Comparison of ENCODE assay signal across 8 cellular contexts in genomic region chr17:76725580-76726230, GRCh38. TPM values are rescaled to one million over a fixed set of nuclear protein-coding genes. Genes with fewer than 3 reads are reported as not detected.
DNase-seq lines count a peak whose midpoint lies in the region; ATAC-seq, FAIRE-seq and TF ChIP-seq lines count a peak whose summit lies in the region.

No MANE protein-coding gene starts in this region.

- ATAC-seq in GM21390 (IDR thresholded peaks at IDR 0.05; ENCODE audit: unreplicated experiment) (peak; percentile 29), WTC11 (no peak)

- H3K4me1 Mint-ChIP-seq in WTC11 = peaks cover 15% of the 10 kb centered on the region

- TF ChIP-seq CTCF in WTC11 (IDR thresholded peaks at IDR 0.05) (no peak), bronchial epithelial cell (IDR thresholded peaks at IDR 0.05; ENCODE audit: insufficient read depth, low read length, severe bottlenecking) (no peak)

- H3K9me3 Mint-ChIP-seq in WTC11 = no peaks in the 10 kb centered on the region

- POLR2A ChIA-PET in WTC11 (lab: Charles Lee) = interaction anchor here (0.5 to 4.1 kb wide), 4 partner anchors 11 to 535 kb away, joined by 3 to 28 read pairs (median 4); partner anchors contain the start of genes MFSD11 and SRSF2

- H3K4me3 Mint-ChIP-seq in WTC11 = peak overlapping the region; percentile 89

- no peaks in the 10 kb centered on the region for H3K27me3 Mint-ChIP-seq in WTC11 (ENCODE audit: low read depth)

- H3K36me3 Mint-ChIP-seq in WTC11 = peaks cover 34% of the 10 kb centered on the region

- peak; percentile 57 for DNase-seq in Caki2 (ENCODE audit: low read depth)
- DNase-seq in HuH-7.5 (ENCODE audit: low spot score) = peak; percentile 64
- peak; percentile 18 for DNase-seq in WTC11 (ENCODE audit: low spot score)
- no peak for DNase-seq in bronchial epithelial cell (ENCODE audit: low read depth)
- peak; percentile 49 for DNase-seq in kidney tubule cell (ENCODE audit: low spot score)
- peak; percentile 58 for DNase-seq in stimulated activated CD4-positive, alpha-beta T cell treated with anti-CD3 and anti-CD28 coated beads, Interleukin-2, amount 100 ng/mL, for 4 hours (ENCODE audit: low read depth)
- no peak for DNase-seq in cerebellum (ENCODE audit: low spot score)

- peaks cover 14% of the 10 kb centered on the region for H3K36me3 ChIP-seq in bronchial epithelial cell (ENCODE audit: control insufficient read depth, insufficient read depth, low read length)

- H3K27me3 ChIP-seq in bronchial epithelial cell (ENCODE audit: control insufficient read depth, insufficient read depth, low read length) = no peaks in the 10 kb centered on the region

- H3K4me3 ChIP-seq in bronchial epithelial cell (ENCODE audit: low read depth, low read length) = peak overlapping the region; percentile 98

- FAIRE-seq in bronchial epithelial cell (lab: Jason Lieb, UNC) = no peak

- peak overlapping the region; percentile 57 for H3K27ac Mint-ChIP-seq in WTC11

- in situ Hi-C loops in Caki2 (cut with HindIII; ENCODE audit: low pct_unique_long_range_greater_than_20kb, low sequenced_read_pairs) = no loop called here

- CTCF ChIA-PET in WTC11 (lab: Charles Lee) = interaction anchor here (0.6 to 2.7 kb wide), 8 partner anchors 12 to 328 kb away, joined by 3 to 12 read pairs (median 5); partner anchors contain the start of gene AANAT

TF ChIP-seq in WTC11, 78 proteins besides CTCF, POLR2A, EP300 and RAD21:
- TF ChIP-seq ZNF416 (CRISPR knock-in tag; IDR thresholded peaks at IDR 0.05) (no peak), ERG (CRISPR knock-in tag; IDR thresholded peaks at IDR 0.05) (no peak), ATF1 (CRISPR knock-in tag; IDR thresholded peaks at IDR 0.05) (0 out of 2 replicates have a peak, but pooled peaks have one; percentile 26), MLX (CRISPR knock-in tag; IDR thresholded peaks at IDR 0.05) (no peak), ZNF423 (CRISPR knock-in tag; IDR thresholded peaks at IDR 0.05) (0 out of 2 replicates have a peak, but pooled peaks have one; percentile 48), HMGA2 (CRISPR knock-in tag; IDR thresholded peaks at IDR 0.05) (no peak), OVOL2 (CRISPR knock-in tag; IDR thresholded peaks at IDR 0.05; ENCODE audit: borderline replicate concordance) (no peak), CREM (CRISPR knock-in tag; IDR thresholded peaks at IDR 0.05) (no peak), MAX (CRISPR knock-in tag; IDR thresholded peaks at IDR 0.05) (0 out of 2 replicates have a peak, but pooled peaks have one; percentile 35), ZMAT4 (CRISPR knock-in tag; IDR thresholded peaks at IDR 0.05) (no peak), ARID4B (CRISPR knock-in tag; IDR thresholded peaks at IDR 0.05; ENCODE audit: borderline replicate concordance) (no peak), ZBTB21 (CRISPR knock-in tag; IDR thresholded peaks at IDR 0.05; ENCODE audit: borderline replicate concordance) (no peak), SOX15 (CRISPR knock-in tag; IDR thresholded peaks at IDR 0.05) (no peak)

RNA-seq across cellular contexts. Expression of gene JMJD6, which starts 0.7 kb away (rescaled TPM):
- 14.4 and 22.7 TPM in 2 replicates for total RNA-seq in Caki2 (2014; rRNA removed; shearing (Covaris generic); ENCODE audit: low replicate concordance)
- 20.3 to 23.8 TPM (median 21.6 TPM) in 3 replicates for total RNA-seq in WTC11 (2021)
- 16.6 and 19.5 TPM in 2 replicates for total RNA-seq in bronchial epithelial cell
- total RNA-seq in cerebellum = 20.1 TPM

RNA-seq across cellular contexts. Expression of gene METTL23, which starts 0.9 kb away (rescaled TPM):
- 40.5 and 56.8 TPM in 2 replicates for total RNA-seq in Caki2 (2014; rRNA removed; shearing (Covaris generic); ENCODE audit: low replicate concordance)
- total RNA-seq in WTC11 (2021) (43.3 to 48.5 TPM (median 48.3 TPM) in 3 replicates), bronchial epithelial cell (18.7 and 22.3 TPM in 2 replicates), cerebellum (11.1 TPM)

RNA-seq across cellular contexts. Expression of gene SRSF2, which starts 11.4 kb away (rescaled TPM):
- total RNA-seq in Caki2 (2014; rRNA removed; shearing (Covaris generic); ENCODE audit: low replicate concordance) = 169 and 212 TPM in 2 replicates
- total RNA-seq in WTC11 (2021) = 355 to 410 TPM (median 407 TPM) in 3 replicates
- total RNA-seq in bronchial epithelial cell = 57.9 and 67.2 TPM in 2 replicates
- 114 TPM for total RNA-seq in cerebellum

RNA-seq across cellular contexts. Expression of gene MFSD11, which starts 12.2 kb away (rescaled TPM):
- total RNA-seq in Caki2 (2014; rRNA removed; shearing (Covaris generic); ENCODE audit: low replicate concordance) = 8.5 and 19.0 TPM in 2 replicates
- total RNA-seq in WTC11 (2021) (16.6 to 26.4 TPM (median 24.1 TPM) in 3 replicates), bronchial epithelial cell (15.2 and 17.1 TPM in 2 replicates), cerebellum (63.4 TPM)

RNA-seq across cellular contexts. Expression of gene MXRA7, which starts 14.9 kb away (rescaled TPM):
- total RNA-seq in Caki2 (2014; rRNA removed; shearing (Covaris generic); ENCODE audit: low replicate concordance) = 64.5 and 101 TPM in 2 replicates
- total RNA-seq in WTC11 (2021) = 46.5 to 53.7 TPM (median 48.2 TPM) in 3 replicates
- 80.6 and 95.9 TPM in 2 replicates for total RNA-seq in bronchial epithelial cell
- total RNA-seq in cerebellum = 56.8 TPM

Comparison
In these comparisons a context has a peak if more than half of its experiments do, and no peak if none do; other contexts are left out.
1. DNase-seq: peak in Caki2 (single experiment), HuH-7.5 (single experiment), WTC11 (single experiment), kidney tubule cell (single experiment) and stimulated activated CD4-positive, alpha-beta T cell treated with anti-CD3 and anti-CD28 coated beads, Interleukin-2, amount 100 ng/mL, for 4 hours (single experiment); none in bronchial epithelial cell (single experiment) and cerebellum (single experiment).